Comparison of ENCODE assay signal across 11 cellular contexts in genomic region chr2:200765995-200766660, GRCh38. TPM values are rescaled to one million over a fixed set of nuclear protein-coding genes. Genes with fewer than 3 reads are reported as not detected.
DNase-seq lines count a peak whose midpoint lies in the region; ATAC-seq and TF ChIP-seq lines count a peak whose summit lies in the region.
"Had no signal": no experiment of that assay in that cellular context is flagged by ENCODE, and none has a peak within 500 bp of the region (broad histone marks: within the 10 kb centered on the region; RNA-seq: fewer than 3 reads in every experiment).

No MANE protein-coding gene starts in this region.

- no peaks in the 10 kb centered on the region for H3K36me3 ChIP-seq in SJSA1
- no peaks in the 10 kb centered on the region for H3K36me3 ChIP-seq in fibroblast of lung (ENCODE audit: control insufficient read depth, insufficient read depth, low read length)
- H3K36me3 ChIP-seq in psoas muscle (ENCODE audit: insufficient read depth in 1 of 2, low read depth in 1 of 2) = no peaks in the 10 kb centered on the region
- H3K36me3 ChIP-seq: adrenal gland had no signal

- no peaks in the 10 kb centered on the region for H3K27me3 ChIP-seq in SJSA1 (replicated peaks)
- no peaks in the 10 kb centered on the region for H3K27me3 ChIP-seq in fibroblast of lung (ENCODE audit: control insufficient read depth, insufficient read depth, low read length)
- H3K27me3 ChIP-seq in psoas muscle (ENCODE audit: insufficient read depth in 3 of 3, low read length in 2 of 3) = no peaks in the 10 kb centered on the region
- H3K27me3 ChIP-seq: adrenal gland had no signal

- H3K9ac ChIP-seq in fibroblast of lung (ENCODE audit: insufficient read depth, low read length) = no peak overlapping the region

- peak overlapping the region; percentile 51 for H3K4me2 ChIP-seq in fibroblast of lung (ENCODE audit: extremely low read depth, insufficient read depth, low read length)

- no peak overlapping the region for H3K4me3 ChIP-seq in SJSA1
- H3K4me3 ChIP-seq in fibroblast of lung (replicated peaks in 1 of 4; ENCODE audit: control extremely low read depth in 1 of 4, insufficient read depth in 1 of 4, low read depth in 3 of 4, low read length in 4 of 4) = no peak overlapping the region
- no peak overlapping the region for H3K4me3 ChIP-seq in psoas muscle
- H3K4me3 ChIP-seq: adrenal gland had no signal

- no peaks in the 10 kb centered on the region for H4K20me1 ChIP-seq in fibroblast of lung (ENCODE audit: control insufficient read depth, extremely low read depth, insufficient read depth, low read length)

- H3K79me2 ChIP-seq in fibroblast of lung (ENCODE audit: control insufficient read depth, insufficient read depth, low read length) = no peaks in the 10 kb centered on the region

- WGBS in psoas muscle, 3 donors = 76 to 83% (median 78%) methylated on average over 8 of the region's 8 CpGs

- peak overlapping the region; percentile 34 for H3K27ac ChIP-seq in SJSA1
- H3K27ac ChIP-seq in fibroblast of lung (ENCODE audit: insufficient read depth, low read length) = peak overlapping the region; percentile 87
- H3K27ac ChIP-seq in psoas muscle = peak overlapping the region; percentile 77
- H3K27ac ChIP-seq: HL-60 had no signal

- intact Hi-C loops in psoas muscle (cut with DNase I) = loop anchor here in 1 of 2 donors (2.0 to 5.0 kb wide), 2 partner anchors 45 to 54 kb away; partner anchors contain the start of gene BZW1

- H3K4me1 ChIP-seq in SJSA1 (replicated peaks) (peaks cover 30% of the 10 kb centered on the region), fibroblast of lung (ENCODE audit: control insufficient read depth, extremely low read depth, insufficient read depth, low read length) (peaks cover 29% of the 10 kb centered on the region), psoas muscle (peaks cover 18% of the 10 kb centered on the region)
- H3K4me1 ChIP-seq: adrenal gland had no signal

- TF ChIP-seq CTCF in fibroblast of lung (conservative IDR thresholded peaks at IDR 0.05 in 1 of 2, IDR thresholded peaks at IDR 0.05 in 1 of 2; ENCODE audit: low read depth in 1 of 2, low read length in 2 of 2) (no peak), psoas muscle (IDR thresholded peaks at IDR 0.05) (no peak)

- H2AFZ ChIP-seq in fibroblast of lung (ENCODE audit: low read length) = no peak overlapping the region

- DNase-seq in HT1080 (ENCODE audit: low read depth) = peak; percentile 68
- no peak for DNase-seq in SJSA1 (ENCODE audit: low read depth in 1 of 2, low spot score in 2 of 2)
- peak in 1 of 2 donors; percentile 71 for DNase-seq in fibroblast of lung (ENCODE audit: low read depth in 2 of 2)
- DNase-seq in psoas muscle = peak in 1 of 2 donors; percentile 59
- DNase-seq in activated gamma-delta T cell treated with Interleukin-2 at 50 U/mL for 16 hours = no peak
- DNase-seq in NCI-H2029 (lab: John Stamatoyannopoulos, UW) = no peak
- DNase-seq: adrenal gland, naive B cell, NCI-H510A had no signal

- H3K9me3 ChIP-seq in SJSA1 (replicated peaks) (no peaks in the 10 kb centered on the region), fibroblast of lung (ENCODE audit: control insufficient read depth, insufficient read depth, low read depth, low read length) (no peaks in the 10 kb centered on the region), psoas muscle (no peaks in the 10 kb centered on the region)
- H3K9me3 ChIP-seq: adrenal gland had no signal

- ATAC-seq in psoas muscle (peak; percentile 96 to 99 (median 97)), HG03039 (IDR thresholded peaks at IDR 0.05; ENCODE audit: unreplicated experiment) (no peak)

RNA-seq across cellular contexts. Expression of gene BZW1, which starts 45.6 kb away (rescaled TPM):
- 624 and 683 TPM in 2 replicates for total RNA-seq in HT1080 (2014; rRNA removed; shearing (Covaris generic))
- 486 and 637 TPM in 2 replicates for polyA plus RNA-seq in HT1080 (2015; cell fraction: cytosol; rRNA removed)
- polyA plus RNA-seq in HT1080 (2015; cell fraction: nucleus; rRNA removed) = 562 and 586 TPM in 2 replicates
- 308 and 508 TPM in 2 replicates for total RNA-seq in SJSA1 (2014; rRNA removed; shearing (Covaris generic))
- total RNA-seq in fibroblast of lung (425 and 429 TPM in 2 replicates), psoas muscle (100 to 1,000 TPM in 3 of 4 donors, 10 to 100 TPM in 1; 55.6 to 122 (median 114) TPM)
- polyA plus RNA-seq in fibroblast of lung (296 and 325 TPM in 2 replicates), psoas muscle (100 to 1,000 TPM in 2 of 3 donors, 10 to 100 TPM in 1; 52.5 to 223 (median 163) TPM)
- polyA plus RNA-seq in fibroblast of lung (2012) = 318 and 372 TPM in 2 replicates
- 154 and 241 TPM in 2 replicates for polyA minus RNA-seq in fibroblast of lung (ENCODE audit: low replicate concordance)

Comparison
In these comparisons a context has a peak if more than half of its experiments do, and no peak if none do; other contexts are left out.
1. H3K27ac ChIP-seq: peak in every context shown above with its lines; median percentile 87 in fibroblast of lung; 77 in psoas muscle; 34 in SJSA1.